Comparison of ENCODE assay signal across 23 cellular contexts in the genomic region with DNA sequence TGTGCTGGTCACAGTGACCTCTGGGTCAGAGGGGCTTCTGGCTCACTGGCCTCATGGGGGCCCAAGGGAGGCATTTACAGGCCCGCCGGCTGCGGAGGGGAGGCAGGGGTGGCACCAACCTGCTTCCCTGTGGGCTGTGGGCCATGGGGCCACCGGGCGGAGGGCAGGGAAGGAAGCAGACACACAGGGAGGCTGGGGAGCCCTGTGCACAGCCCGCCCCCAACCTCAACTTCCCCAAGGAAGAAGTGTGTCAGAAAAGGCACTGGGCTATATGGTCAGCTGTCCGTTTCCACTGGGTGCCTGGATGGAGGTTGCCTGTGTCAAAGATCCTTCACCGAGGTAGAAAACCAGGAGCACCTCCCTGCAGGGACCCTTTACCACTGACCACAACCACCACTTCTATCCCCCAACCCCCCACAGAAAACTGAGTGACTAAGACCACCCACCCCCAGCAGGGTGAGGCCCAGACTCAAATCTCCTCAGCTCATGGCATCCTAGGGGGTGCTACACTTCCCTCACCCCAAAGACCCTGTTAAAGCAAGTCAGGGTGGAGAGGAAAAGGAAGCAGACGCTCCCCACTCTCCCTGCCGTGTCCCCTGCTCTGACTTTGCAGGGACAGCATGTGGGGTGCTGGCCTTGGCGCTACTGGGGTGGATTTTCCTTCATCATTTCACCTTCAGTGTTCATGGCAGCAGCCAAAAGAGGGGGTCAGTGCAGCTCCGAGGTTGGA. TPM values are rescaled to one million over a fixed set of nuclear protein-coding genes. Genes with fewer than 3 reads are reported as not detected.
"Had no signal": no experiment of that assay in that cellular context is flagged by ENCODE, and none has a peak within 500 bp of the region (broad histone marks: within the 10 kb centered on the region; RNA-seq: fewer than 3 reads in every experiment).

No MANE protein-coding gene starts in this region.

- H3K27ac ChIP-seq: parathyroid adenoma had no signal

- H3K9me3 ChIP-seq: mucosa of descending colon had no signal

- ATAC-seq: activated CD8-positive, alpha-beta T cell treated with anti-CD3 and anti-CD28 coated beads for 36 hours; activated T-cell treated with anti-CD3 and anti-CD28 coated beads, Interleukin-2, amount 50 U/mL, for 72 hours; esophagus mucosa; mucosa of descending colon; naive thymus-derived CD4-positive, alpha-beta T cell; SK-N-SH treated with all-trans-retinoic acid at 6 μM for 48 hours; T-helper 17 cell had no signal

- DNase-seq: activated B cell treated with CpG ODN at 0.5 μM for 24 hours; activated CD4-positive, alpha-beta T cell treated with anti-CD3 and anti-CD28 coated beads for 48 hours; activated CD8-positive, alpha-beta T cell treated with anti-CD3 and anti-CD28 coated beads for 36 hours; activated gamma-delta T cell; activated T-cell treated with anti-CD3 and anti-CD28 coated beads, Interleukin-2, amount 50 U/mL, for 72 hours; amniotic stem cell; caudate nucleus; glutamatergic neuron; kidney glomerular epithelial cell; naive thymus-derived CD4-positive, alpha-beta T cell; small intestine; stimulated activated CD4-positive, alpha-beta T cell treated with anti-CD3 and anti-CD28 coated beads, Interleukin-4, amount 100 ng/mL, for 4 hours; stimulated activated CD8-positive, alpha-beta memory T cell treated with anti-CD3 and anti-CD28 coated beads, Interleukin-4, amount 100 ng/mL, for 48 hours; stimulated activated naive CD4-positive, alpha-beta T cell treated with Interleukin-2 at 50 U/mL for 16 hours; T-helper 17 cell; trophoblast cell had no signal

- H3K4me3 ChIP-seq: lung, mucosa of descending colon had no signal

RNA-seq across cellular contexts. Expression of a gene that starts 5.6 kb away (rescaled TPM):
- total RNA-seq: activated B cell treated with CpG ODN at 0.5 μM for 24 hours had no signal

RNA-seq across cellular contexts. Expression of a gene that starts 26.4 kb away (rescaled TPM):
- total RNA-seq: activated B cell treated with CpG ODN at 0.5 μM for 24 hours; activated CD8-positive, alpha-beta T cell treated with anti-CD3 and anti-CD28 coated beads for 36 hours; activated T-cell treated with anti-CD3 and anti-CD28 coated beads, Interleukin-2, amount 50 U/mL, for 72 hours; esophagus mucosa; fibroblast of villous mesenchyme; lung; mucosa of descending colon; naive thymus-derived CD4-positive, alpha-beta T cell; renal cortical epithelial cell; T-helper 17 cell had no signal

RNA-seq across cellular contexts. Expression of a gene that starts 56.7 kb away (rescaled TPM):
- total RNA-seq: activated B cell treated with CpG ODN at 0.5 μM for 24 hours; activated CD8-positive, alpha-beta T cell treated with anti-CD3 and anti-CD28 coated beads for 36 hours; activated T-cell treated with anti-CD3 and anti-CD28 coated beads, Interleukin-2, amount 50 U/mL, for 72 hours; esophagus mucosa; fibroblast of villous mesenchyme; lung; mucosa of descending colon; naive thymus-derived CD4-positive, alpha-beta T cell; renal cortical epithelial cell; T-helper 17 cell had no signal
